11 cellular contexts compared by ENCODE assay signal in the genomic region with DNA sequence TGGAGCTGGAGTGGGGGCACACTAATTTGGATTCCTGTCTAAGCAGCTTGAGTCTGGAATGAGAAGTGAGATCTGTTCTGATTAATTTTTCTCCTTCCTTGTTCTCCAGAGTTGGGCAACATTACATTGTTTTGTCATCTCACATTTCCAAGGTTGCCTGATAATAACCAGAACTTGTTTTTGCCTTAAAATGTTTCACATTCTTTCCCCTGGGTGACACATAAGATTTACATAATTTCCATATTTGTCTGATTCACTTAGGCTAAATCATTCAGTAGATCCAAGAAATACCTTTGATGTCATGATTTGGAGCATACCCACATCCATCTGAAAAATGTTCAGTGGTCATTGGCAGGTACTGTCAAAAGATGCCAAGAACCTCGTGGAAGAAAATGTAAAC.
DNase-seq lines count a peak whose midpoint lies in the region; ATAC-seq and TF ChIP-seq lines count a peak whose summit lies in the region.
"Had no signal": no experiment of that assay in that cellular context is flagged by ENCODE, and none has a peak within 500 bp of the region (broad histone marks: within the 10 kb centered on the region; RNA-seq: fewer than 3 reads in every experiment).

No MANE protein-coding gene starts in this region.

- no peaks in the 10 kb centered on the region for H3K27me3 ChIP-seq in left ventricle myocardium inferior (ENCODE audit: low read depth)
- H3K27me3 ChIP-seq: BLaER1 treated with 17β-estradiol and CSF1 and Interleukin-3, amounts not matched to agents 10 nM and 100 nM; SJSA1 had no signal

- no peaks in the 10 kb centered on the region for H3K36me3 ChIP-seq in left ventricle myocardium inferior
- H3K36me3 ChIP-seq: BLaER1 treated with 17β-estradiol and CSF1 and Interleukin-3, amounts not matched to agents 10 nM and 100 nM; SJSA1 had no signal

- H3K4me1 ChIP-seq in left ventricle myocardium inferior = peaks cover 19% of the 10 kb centered on the region

- no peak overlapping the region for H3K4me3 Mint-ChIP-seq in type B pancreatic cell

- no peaks in the 10 kb centered on the region for H3K27me3 Mint-ChIP-seq in type B pancreatic cell

- DNase-seq in left ventricle myocardium inferior = no peak
- DNase-seq in cardiac septum (ENCODE audit: low spot score) = no peak
- DNase-seq in astrocyte of the hippocampus (ENCODE audit: low read depth, low spot score) = peak; percentile 80
- peak; percentile 46 for DNase-seq in kidney glomerular epithelial cell (lab: John Stamatoyannopoulos, UW)
- no peak for DNase-seq in type B pancreatic cell (ENCODE audit: extremely low spot score, unreplicated experiment)
- DNase-seq in NCI-H1417 (lab: John Stamatoyannopoulos, UW) = no peak
- DNase-seq: NCI-H2227 treated with DMSO at 0.1 percent for 48 hours had no signal

- H3K9me3 Mint-ChIP-seq in type B pancreatic cell = peaks cover 9% of the 10 kb centered on the region

- peaks cover 13% of the 10 kb centered on the region for H3K4me1 Mint-ChIP-seq in type B pancreatic cell (ENCODE audit: unreplicated experiment)

- no peaks in the 10 kb centered on the region for H3K36me3 Mint-ChIP-seq in type B pancreatic cell

- peak overlapping the region; percentile 22 for H3K27ac Mint-ChIP-seq in type B pancreatic cell

- intact Hi-C loops in left ventricle myocardium inferior (cut with micrococcal nuclease) = no loop called here
- intact Hi-C loops in cardiac septum (cut with DNase I) = no loop called here

- H3K27ac ChIP-seq in left ventricle myocardium inferior (replicated peaks) = peak overlapping the region; percentile 40
- H3K27ac ChIP-seq: BLaER1 treated with 17β-estradiol and CSF1 and Interleukin-3, amounts not matched to agents 10 nM and 100 nM; SJSA1 had no signal

- ATAC-seq in HG03354 (IDR thresholded peaks at IDR 0.05; ENCODE audit: poor library complexity, severe bottlenecking, unreplicated experiment) (no peak), HG03378 (IDR thresholded peaks at IDR 0.05; ENCODE audit: unreplicated experiment) (no peak)

- TF ChIP-seq CTCF in left ventricle myocardium inferior (IDR thresholded peaks at IDR 0.05; ENCODE audit: borderline replicate concordance) (no peak), type B pancreatic cell (conservative IDR thresholded peaks at IDR 0.05) (no peak)

- H3K9me3 ChIP-seq in left ventricle myocardium inferior (replicated peaks) = no peaks in the 10 kb centered on the region
- H3K9me3 ChIP-seq: SJSA1 had no signal

- no peak overlapping the region for H3K4me3 ChIP-seq in left ventricle myocardium inferior
- H3K4me3 ChIP-seq: BLaER1 treated with 17β-estradiol and CSF1 and Interleukin-3, amounts not matched to agents 10 nM and 100 nM; SJSA1 had no signal

Comparison
In these comparisons a context has a peak if more than half of its experiments do, and no peak if none do; other contexts are left out.
1. DNase-seq: peak in astrocyte of the hippocampus (single experiment) and kidney glomerular epithelial cell (single experiment); none in left ventricle myocardium inferior (single experiment), cardiac septum (single experiment), type B pancreatic cell (single experiment) and NCI-H1417 (0 of 3).